In the genomic region with DNA sequence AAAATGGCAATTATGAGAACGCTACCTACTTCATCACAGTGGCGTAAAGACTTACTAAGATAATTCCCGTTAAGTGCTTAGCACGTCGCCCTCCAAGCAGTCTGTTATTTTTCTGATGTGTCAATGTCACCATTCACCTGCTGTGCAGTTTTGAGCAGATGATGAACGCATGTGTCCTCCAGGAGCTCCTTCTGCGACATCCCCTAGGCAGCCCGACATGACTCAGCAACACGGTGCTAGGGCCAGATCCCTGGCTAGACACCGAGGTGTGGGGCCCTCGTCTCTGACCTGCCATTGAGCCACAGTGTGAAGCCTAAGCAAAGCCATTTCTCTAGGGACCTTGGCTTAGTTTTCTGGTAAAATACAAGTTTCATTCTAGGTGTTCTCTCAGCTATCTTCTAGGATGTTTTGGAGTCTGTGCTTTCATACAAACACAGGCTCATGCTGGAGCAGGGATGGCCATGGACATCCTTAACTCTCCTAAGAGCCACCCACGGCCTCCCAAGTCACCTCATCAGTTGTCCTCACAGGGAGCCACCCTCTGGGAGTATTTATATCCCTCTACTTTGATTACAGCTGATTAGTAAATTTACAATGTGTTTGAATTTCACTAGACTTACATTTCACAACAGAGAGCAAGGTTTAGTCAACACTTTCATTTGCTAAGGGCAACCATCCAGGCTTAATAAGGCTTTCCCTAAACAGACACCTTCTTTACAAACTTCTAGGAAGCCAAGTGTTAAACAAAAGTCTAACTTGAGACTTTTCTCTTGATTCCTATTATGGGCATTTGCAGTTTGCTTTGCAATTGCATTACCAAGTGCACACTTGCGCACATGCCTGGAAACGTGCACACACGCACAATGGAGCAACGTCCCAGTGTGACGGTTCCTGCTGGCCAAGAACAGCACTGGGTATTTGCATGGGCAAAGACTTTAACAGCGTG, we compare ENCODE assay signal across 16 cellular contexts.
A peak's percentile ranks its signal among the peaks of the same experiment; 100 is the strongest.
DNase-seq lines count a peak whose midpoint lies in the region; ATAC-seq, FAIRE-seq and TF ChIP-seq lines count a peak whose summit lies in the region.
"Had no signal": no experiment of that assay in that cellular context is flagged by ENCODE, and none has a peak within 500 bp of the region (broad histone marks: within the 10 kb centered on the region; RNA-seq: fewer than 3 reads in every experiment).

No MANE protein-coding gene starts in this region.

- no peak overlapping the region for H3K4me3 Mint-ChIP-seq in activated CD4-positive, alpha-beta memory T cell treated with anti-CD3 and anti-CD28 coated beads, Interleukin-2, amount 10 ng/mL, durations not matched to agents 7 days and 5 days
- H3K4me3 Mint-ChIP-seq in activated CD4-positive, alpha-beta memory T cell treated with anti-CD3 and anti-CD28 coated beads for 36 hours = no peak overlapping the region
- H3K4me3 Mint-ChIP-seq in T-helper 17 cell = no peak overlapping the region
- H3K4me3 Mint-ChIP-seq: HFFc6 had no signal

- 89% methylated on average over 18 of the region's 18 CpGs for WGBS in hepatocyte (ENCODE audit: low lambda C conversion rate, missing lambda C conversion rate)

- H3K9me3 ChIP-seq in T-helper 17 cell (ENCODE audit: control insufficient read depth, low read length, poor library complexity, severe bottlenecking) (no peaks in the 10 kb centered on the region), hepatocyte (ENCODE audit: low read depth) (no peaks in the 10 kb centered on the region), thoracic aorta (no peaks in the 10 kb centered on the region)

- H3K36me3 Mint-ChIP-seq in activated CD4-positive, alpha-beta memory T cell treated with anti-CD3 and anti-CD28 coated beads, Interleukin-2, amount 10 ng/mL, durations not matched to agents 7 days and 5 days (ENCODE audit: low read depth) = peaks cover 50% of the 10 kb centered on the region
- H3K36me3 Mint-ChIP-seq in activated CD4-positive, alpha-beta memory T cell treated with anti-CD3 and anti-CD28 coated beads for 36 hours = no peaks in the 10 kb centered on the region
- H3K36me3 Mint-ChIP-seq in T-helper 17 cell (ENCODE audit: low read depth) = no peaks in the 10 kb centered on the region

- H3K4me1 Mint-ChIP-seq in activated CD4-positive, alpha-beta memory T cell treated with anti-CD3 and anti-CD28 coated beads, Interleukin-2, amount 10 ng/mL, durations not matched to agents 7 days and 5 days = peaks cover 93% of the 10 kb centered on the region
- peaks cover 71% of the 10 kb centered on the region for H3K4me1 Mint-ChIP-seq in activated CD4-positive, alpha-beta memory T cell treated with anti-CD3 and anti-CD28 coated beads for 36 hours (ENCODE audit: low read depth)
- peaks cover 75% of the 10 kb centered on the region for H3K4me1 Mint-ChIP-seq in T-helper 17 cell

- H3K4me1 ChIP-seq in hepatocyte (ENCODE audit: insufficient read depth) (peaks cover 15% of the 10 kb centered on the region), thoracic aorta (ENCODE audit: control insufficient read depth in 1 of 2, low read depth in 2 of 2) (peaks cover 7 to 58% of the 10 kb centered on the region in 2 donors)
- H3K4me1 ChIP-seq: foreskin keratinocyte had no signal

- H3K27ac Mint-ChIP-seq in activated CD4-positive, alpha-beta memory T cell treated with anti-CD3 and anti-CD28 coated beads, Interleukin-2, amount 10 ng/mL, durations not matched to agents 7 days and 5 days = peak overlapping the region; percentile 15
- no peak overlapping the region for H3K27ac Mint-ChIP-seq in activated CD4-positive, alpha-beta memory T cell treated with anti-CD3 and anti-CD28 coated beads for 36 hours
- peak overlapping the region; percentile 41 for H3K27ac Mint-ChIP-seq in T-helper 17 cell
- H3K27ac Mint-ChIP-seq: activated T-helper 2 cell treated with anti-CD3 and anti-CD28 coated beads, Interferon-gamma antibody, Interleukin-2, Interleukin-4, amounts not matched to agents 10 μg/mL and 5 μg/mL and 100 μg/mL, durations not matched to agents 14 hours and 24 hours and 36 hours; HFFc6 had no signal

- CTCF ChIA-PET in activated CD4-positive, alpha-beta memory T cell treated with anti-CD3 and anti-CD28 coated beads, Interleukin-2, amount 10 ng/mL, durations not matched to agents 7 days and 5 days (lab: Charles Lee) = no interaction called here
- CTCF ChIA-PET in activated CD4-positive, alpha-beta memory T cell treated with anti-CD3 and anti-CD28 coated beads for 36 hours (lab: Charles Lee) = no interaction called here

- H3K27me3 Mint-ChIP-seq in activated CD4-positive, alpha-beta memory T cell treated with anti-CD3 and anti-CD28 coated beads, Interleukin-2, amount 10 ng/mL, durations not matched to agents 7 days and 5 days = no peaks in the 10 kb centered on the region
- H3K27me3 Mint-ChIP-seq in activated CD4-positive, alpha-beta memory T cell treated with anti-CD3 and anti-CD28 coated beads for 36 hours = peaks cover 6% of the 10 kb centered on the region
- H3K27me3 Mint-ChIP-seq in T-helper 17 cell = no peaks in the 10 kb centered on the region

- POLR2A ChIA-PET in activated CD4-positive, alpha-beta memory T cell treated with anti-CD3 and anti-CD28 coated beads, Interleukin-2, amount 10 ng/mL, durations not matched to agents 7 days and 5 days (lab: Charles Lee) = interaction anchor here (0.8 to 4.5 kb wide), 4 partner anchors 8 to 380 kb away, joined by 3 to 20 read pairs (median 8); partner anchors contain the start of gene ID2
- POLR2A ChIA-PET in activated CD4-positive, alpha-beta memory T cell treated with anti-CD3 and anti-CD28 coated beads for 36 hours (lab: Charles Lee) = no interaction called here

- H3K27me3 ChIP-seq in hepatocyte = no peaks in the 10 kb centered on the region
- no peaks in the 10 kb centered on the region for H3K27me3 ChIP-seq in thoracic aorta (replicated peaks; ENCODE audit: insufficient read depth)
- H3K27me3 ChIP-seq: foreskin keratinocyte had no signal

- H4K20me1 ChIP-seq in hepatocyte (ENCODE audit: insufficient read depth, poor library complexity, severe bottlenecking) = no peaks in the 10 kb centered on the region

- no peak overlapping the region for H3K4me3 ChIP-seq in hepatocyte
- no peak overlapping the region for H3K4me3 ChIP-seq in thoracic aorta
- H3K4me3 ChIP-seq: skin epidermis had no signal

- H3K9me3 Mint-ChIP-seq in activated CD4-positive, alpha-beta memory T cell treated with anti-CD3 and anti-CD28 coated beads, Interleukin-2, amount 10 ng/mL, durations not matched to agents 7 days and 5 days = peaks cover 13% of the 10 kb centered on the region
- no peaks in the 10 kb centered on the region for H3K9me3 Mint-ChIP-seq in activated CD4-positive, alpha-beta memory T cell treated with anti-CD3 and anti-CD28 coated beads for 36 hours
- H3K9me3 Mint-ChIP-seq: HFFc6 had no signal

- no peak overlapping the region for H2AFZ ChIP-seq in hepatocyte
- H2AFZ ChIP-seq: parathyroid adenoma had no signal

- H3K9me2 ChIP-seq in hepatocyte (replicated peaks; ENCODE audit: insufficient read depth) = no peaks in the 10 kb centered on the region

- DNase-seq in activated CD4-positive, alpha-beta memory T cell treated with anti-CD3 and anti-CD28 coated beads, Interleukin-2, amount 10 ng/mL, durations not matched to agents 7 days and 5 days = no peak
- DNase-seq in activated CD4-positive, alpha-beta memory T cell treated with anti-CD3 and anti-CD28 coated beads for 36 hours = no peak
- no peak for DNase-seq in T-helper 17 cell
- DNase-seq in hepatocyte (ENCODE audit: low spot score) = no peak
- no peak for DNase-seq in thoracic aorta (ENCODE audit: low spot score)
- DNase-seq in frontal cortex (ENCODE audit: low spot score in 2 of 2) = no peak
- no peak for DNase-seq in COR-L47 (lab: John Stamatoyannopoulos, UW)
- DNase-seq: foreskin keratinocyte; HFFc6; NCI-H2081 treated with DMSO at 0.1 percent for 48 hours; stimulated activated CD4-positive, alpha-beta T cell treated with anti-CD3 and anti-CD28 coated beads, Interleukin-4, amount 100 ng/mL, for 1 hour had no signal

- H3K79me2 ChIP-seq in hepatocyte = no peaks in the 10 kb centered on the region
- H3K79me2 ChIP-seq: parathyroid adenoma had no signal

- TF ChIP-seq CTCF in hepatocyte (IDR thresholded peaks at IDR 0.05; ENCODE audit: poor library complexity) (no peak), thoracic aorta (IDR thresholded peaks at IDR 0.05) (no peak)

- H3K27ac ChIP-seq in hepatocyte (peak overlapping the region; percentile 40), thoracic aorta (peak overlapping the region; percentile 84 to 86)
- H3K27ac ChIP-seq: foreskin keratinocyte, parathyroid adenoma had no signal

- ATAC-seq in T-helper 17 cell = no peak
- no peak for ATAC-seq in thoracic aorta (ENCODE audit: insufficient number of reproducible peaks, low FRiP score, low read depth)
- ATAC-seq in HG03196 (IDR thresholded peaks at IDR 0.05; ENCODE audit: unreplicated experiment) = no peak
- ATAC-seq: foreskin keratinocyte, Panc1 had no signal

- no peak for FAIRE-seq in frontal cortex (lab: Jason Lieb, UNC)

- H3K36me3 ChIP-seq in hepatocyte (replicated peaks; ENCODE audit: insufficient read depth, low read depth) = no peaks in the 10 kb centered on the region
- H3K36me3 ChIP-seq in thoracic aorta = no peaks in the 10 kb centered on the region

- intact Hi-C loops in activated CD4-positive, alpha-beta memory T cell treated with anti-CD3 and anti-CD28 coated beads for 36 hours (cut with micrococcal nuclease) = loop anchor here (5.0 to 10.0 kb wide), 3 partner anchors 148 to 460 kb away; no protein-coding TSS in a partner anchor

- H3K4me2 ChIP-seq in hepatocyte = no peak overlapping the region
